Comparison of ENCODE assay signal across 24 cellular contexts in the genomic region with DNA sequence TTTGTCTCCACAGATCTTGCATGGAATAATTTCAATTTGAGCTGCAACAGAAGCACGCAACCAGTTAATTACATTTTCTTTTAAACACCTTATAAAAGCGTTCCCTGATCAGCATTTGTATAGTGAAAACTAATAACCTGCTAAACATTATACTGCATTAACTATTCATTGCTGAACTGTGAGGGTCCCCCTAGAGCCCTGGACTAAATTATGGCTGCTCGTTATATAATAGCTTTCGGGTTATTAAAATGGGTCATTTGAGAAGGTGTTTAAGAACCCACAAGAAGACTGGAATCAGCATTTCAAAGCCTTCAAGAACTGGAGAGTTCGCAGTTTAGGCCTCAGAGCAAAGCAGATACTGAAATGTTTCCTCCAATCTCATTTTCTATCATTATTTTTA.
"Had no signal": no experiment of that assay in that cellular context is flagged by ENCODE, and none has a peak within 500 bp of the region (broad histone marks: within the 10 kb centered on the region; RNA-seq: fewer than 3 reads in every experiment).

No MANE protein-coding gene starts in this region.

- H3K27me3 ChIP-seq: esophagus squamous epithelium, left lung, right lobe of liver, testis, transverse colon, uterus had no signal

- H3K9me3 ChIP-seq: esophagus squamous epithelium, left lung, lower lobe of right lung, right lobe of liver, testis, transverse colon, uterus had no signal

- H3K27me3 Mint-ChIP-seq: activated CD4-positive, alpha-beta T cell treated with anti-CD3 and anti-CD28 coated beads for 36 hours; activated CD8-positive, alpha-beta memory T cell treated with anti-CD3 and anti-CD28 coated beads, Interleukin-2, amount 10 ng/mL, durations not matched to agents 7 days and 5 days; activated naive CD8-positive, alpha-beta T cell; central memory CD8-positive, alpha-beta T cell; dendritic cell treated with granulocyte-macrophage colony-stimulating factor and Interleukin-4, amounts not matched to agents 40 ng/mL and 50 ng/mL, for 4 days; progenitor cell of endocrine pancreas had no signal

- H3K4me3 ChIP-seq: esophagus squamous epithelium, left lung, lower lobe of right lung, right lobe of liver, testis, transverse colon, uterus had no signal

- H3K9me3 Mint-ChIP-seq: central memory CD8-positive, alpha-beta T cell; dendritic cell treated with granulocyte-macrophage colony-stimulating factor and Interleukin-4, amounts not matched to agents 40 ng/mL and 50 ng/mL, for 4 days; nephron had no signal

- ATAC-seq: activated CD4-positive, alpha-beta T cell treated with anti-CD3 and anti-CD28 coated beads for 36 hours; activated CD8-positive, alpha-beta memory T cell treated with anti-CD3 and anti-CD28 coated beads, Interleukin-2, amount 10 ng/mL, durations not matched to agents 7 days and 5 days; activated CD8-positive, alpha-beta T cell treated with anti-CD3 and anti-CD28 coated beads, Interleukin-2, amount 10 ng/mL, durations not matched to agents 7 days and 5 days; left lung; lower lobe of right lung; right lobe of liver; stimulated activated naive CD8-positive, alpha-beta T cell treated with anti-CD3 and anti-CD28 coated beads, Interleukin-15, Interleukin-2, amounts not matched to agents 100 U/mL and 50 U/mL, for 24 hours had no signal

- H3K27ac Mint-ChIP-seq: activated CD8-positive, alpha-beta memory T cell treated with anti-CD3 and anti-CD28 coated beads, Interleukin-2, amount 10 ng/mL, durations not matched to agents 7 days and 5 days; activated CD8-positive, alpha-beta T cell treated with anti-CD3 and anti-CD28 coated beads, Interleukin-2, amount 10 ng/mL, durations not matched to agents 7 days and 5 days; dendritic cell treated with granulocyte-macrophage colony-stimulating factor and Interleukin-4, amounts not matched to agents 40 ng/mL and 50 ng/mL, for 4 days; nephron; progenitor cell of endocrine pancreas had no signal

- H3K27ac ChIP-seq: epithelial cell of prostate, esophagus squamous epithelium, left lung, lower lobe of right lung, right lobe of liver, testis, transverse colon, uterus had no signal

- DNase-seq: activated CD4-positive, alpha-beta T cell treated with anti-CD3 and anti-CD28 coated beads for 36 hours; activated CD4-positive, CD25-positive, alpha-beta regulatory T cell; activated CD8-positive, alpha-beta memory T cell treated with anti-CD3 and anti-CD28 coated beads, Interleukin-2, amount 10 ng/mL, durations not matched to agents 7 days and 5 days; activated CD8-positive, alpha-beta T cell treated with anti-CD3 and anti-CD28 coated beads, Interleukin-2, amount 10 ng/mL, durations not matched to agents 7 days and 5 days; activated naive CD4-positive, alpha-beta T cell; activated T-cell treated with anti-CD3 and anti-CD28 coated beads, Interleukin-2, amount 50 U/mL, for 48 hours; anterior cingulate cortex; esophagus squamous epithelium; foreskin melanocyte; left lung; lower lobe of right lung; mesenchymal stem cell; right lobe of liver; stimulated activated CD4-positive, alpha-beta T cell treated with anti-CD3 and anti-CD28 coated beads, Interleukin-2, amount 100 ng/mL, for 48 hours; stimulated activated naive CD8-positive, alpha-beta T cell treated with anti-CD3 and anti-CD28 coated beads, Interleukin-15, Interleukin-2, amounts not matched to agents 100 U/mL and 50 U/mL, for 24 hours; testis; transverse colon; uterus had no signal

- H3K36me3 ChIP-seq: left lung, right lobe of liver, transverse colon, uterus had no signal

- H3K4me3 Mint-ChIP-seq: activated CD4-positive, alpha-beta T cell treated with anti-CD3 and anti-CD28 coated beads for 36 hours; activated CD8-positive, alpha-beta memory T cell treated with anti-CD3 and anti-CD28 coated beads, Interleukin-2, amount 10 ng/mL, durations not matched to agents 7 days and 5 days; activated CD8-positive, alpha-beta T cell treated with anti-CD3 and anti-CD28 coated beads, Interleukin-2, amount 10 ng/mL, durations not matched to agents 7 days and 5 days; activated naive CD8-positive, alpha-beta T cell; central memory CD8-positive, alpha-beta T cell; dendritic cell treated with granulocyte-macrophage colony-stimulating factor and Interleukin-4, amounts not matched to agents 40 ng/mL and 50 ng/mL, for 4 days; nephron had no signal
